Comparison of ENCODE assay signal across 8 cellular contexts in genomic region chr5:95846554-95847260, GRCh38. TPM values are rescaled to one million over a fixed set of nuclear protein-coding genes. Genes with fewer than 3 reads are reported as not detected.
DNase-seq lines count a peak whose midpoint lies in the region; ATAC-seq and TF ChIP-seq lines count a peak whose summit lies in the region.

No MANE protein-coding gene starts in this region.

- CTCF ChIA-PET in PC-3 (lab: Charles Lee): no interaction called here

- H3K9ac ChIP-seq in PC-3 (ENCODE audit: low read length): no peak overlapping the region

- peak; percentile 60 for ATAC-seq in GM19452 (IDR thresholded peaks at IDR 0.05; ENCODE audit: unreplicated experiment)
- ATAC-seq in PC-3: peak; percentile 80
- ATAC-seq in naive thymus-derived CD8-positive, alpha-beta T cell: peak; percentile 68 to 73

- H3K4me3 Mint-ChIP-seq in naive thymus-derived CD8-positive, alpha-beta T cell: no peak overlapping the region

- TF ChIP-seq POLR2A in tibial nerve (IDR thresholded peaks at IDR 0.05): no peak

- peak; percentile 50 for DNase-seq in COR-L47 (lab: John Stamatoyannopoulos, UW)
- DNase-seq in HL-60 (ENCODE audit: low read depth in 1 of 2, low spot score in 1 of 2): peak in 1 of 2 experiments; percentile 43
- DNase-seq in PC-3: peak; percentile 76
- DNase-seq in activated T-cell treated with anti-CD3 and anti-CD28 coated beads for 4 hours: peak; percentile 59
- no peak for DNase-seq in epithelial cell of proximal tubule (ENCODE audit: low read depth)
- peak; percentile 38 to 82 (median 68) for DNase-seq in naive thymus-derived CD8-positive, alpha-beta T cell
- peak; percentile 52 to 75 for DNase-seq in tibial nerve (ENCODE audit: low spot score in 2 of 2)

- peak overlapping the region in 1 of 10 donors; percentile 33 for H3K27ac Mint-ChIP-seq in naive thymus-derived CD8-positive, alpha-beta T cell

- no peaks in the 10 kb centered on the region for H3K79me2 ChIP-seq in PC-3 (ENCODE audit: low read length)

- peaks cover 9 to 22% (median 14%) of the 10 kb centered on the region in 4 donors for H3K4me1 Mint-ChIP-seq in naive thymus-derived CD8-positive, alpha-beta T cell

- peak in 1 of 2 donors; percentile 65 for TF ChIP-seq EP300 in tibial nerve (IDR thresholded peaks at IDR 0.05)

- H3K27ac ChIP-seq in HL-60 (replicated peaks) (no peak overlapping the region), PC-3 (ENCODE audit: low read length) (no peak overlapping the region), tibial nerve (peak overlapping the region in 1 of 4 donors; percentile 39)

- no peaks in the 10 kb centered on the region for H3K9me3 ChIP-seq in PC-3 (ENCODE audit: low read length)
- no peaks in the 10 kb centered on the region for H3K9me3 ChIP-seq in tibial nerve

- H3K27me3 Mint-ChIP-seq in naive thymus-derived CD8-positive, alpha-beta T cell: no peaks in the 10 kb centered on the region

- H3K4me3 ChIP-seq in HL-60 (replicated peaks; ENCODE audit: insufficient read depth, low read length) (no peak overlapping the region), PC-3 (ENCODE audit: low read length) (no peak overlapping the region), epithelial cell of proximal tubule (ENCODE audit: low read depth, low read length) (no peak overlapping the region), tibial nerve (no peak overlapping the region)

- no peaks in the 10 kb centered on the region for H3K36me3 Mint-ChIP-seq in naive thymus-derived CD8-positive, alpha-beta T cell

- H3K9me3 Mint-ChIP-seq in naive thymus-derived CD8-positive, alpha-beta T cell: no peaks in the 10 kb centered on the region

- H3F3A ChIP-seq in PC-3 (ENCODE audit: low read length, unreplicated experiment): no peaks in the 10 kb centered on the region

- TF ChIP-seq CTCF in HL-60 (IDR thresholded peaks at IDR 0.05; ENCODE audit: insufficient read depth, low read length): peak; percentile 51
- TF ChIP-seq CTCF in PC-3 (conservative IDR thresholded peaks at IDR 0.05; ENCODE audit: low read depth, low read length): peak; percentile 87
- TF ChIP-seq CTCF in epithelial cell of proximal tubule (conservative IDR thresholded peaks at IDR 0.05; ENCODE audit: low read depth, low read length): peak; percentile 95
- peak; percentile 88 to 94 (median 92) for TF ChIP-seq CTCF in tibial nerve (IDR thresholded peaks at IDR 0.05)

- intact Hi-C loops in PC-3 (cut with micrococcal nuclease): loop anchor here (1.0 to 10.0 kb wide), 5 partner anchors 23 to 562 kb away; partner anchors contain the start of gene MCTP1

- H3K4me1 ChIP-seq in PC-3 (ENCODE audit: insufficient read depth, low read length) (peaks cover 7% of the 10 kb centered on the region; the same call in 1 of the 2 replicates), tibial nerve (peaks cover 0 to 25% (median 7%) of the 10 kb centered on the region in 4 donors)

- WGBS in tibial nerve, 2 donors: 73 to 81% methylated on average over 7 of the region's 7 CpGs

- no peaks in the 10 kb centered on the region for H4K20me1 ChIP-seq in PC-3 (ENCODE audit: low read length)

- H3K27me3 ChIP-seq in HL-60 (ENCODE audit: insufficient read depth, poor library complexity, severe bottlenecking): no peaks in the 10 kb centered on the region
- H3K27me3 ChIP-seq in PC-3 (ENCODE audit: low read length): no peaks in the 10 kb centered on the region
- no peaks in the 10 kb centered on the region for H3K27me3 ChIP-seq in tibial nerve

- H2AFZ ChIP-seq in PC-3 (ENCODE audit: low read length): no peak overlapping the region

- H3K36me3 ChIP-seq in PC-3 (ENCODE audit: low read depth, low read length) (no peaks in the 10 kb centered on the region), tibial nerve (no peaks in the 10 kb centered on the region)

- BruUV-seq in PC-3 (replicated peaks; lab: Mats Ljungman, UMichigan): no TSS peak

- POLR2A ChIA-PET in PC-3 (lab: Charles Lee; ENCODE audit: unreplicated experiment): no interaction called here
- POLR2A ChIA-PET in naive thymus-derived CD8-positive, alpha-beta T cell (lab: Charles Lee): interaction anchor here (1.1 to 1.2 kb wide), 3 partner anchors 12 to 66 kb away, joined by 3 to 5 read pairs (median 4); no protein-coding TSS in a partner anchor

- no peaks in the 10 kb centered on the region for H3K9me2 ChIP-seq in PC-3 (replicated peaks; ENCODE audit: low read length)

- no peak overlapping the region for H3K4me2 ChIP-seq in PC-3 (ENCODE audit: low read length)

RNA-seq across cellular contexts. Expression of gene GLRX, which starts 24.2 kb away (rescaled TPM):
- total RNA-seq in PC-3 (2014; rRNA removed): 24.6 and 27.4 TPM in 2 replicates
- total RNA-seq in epithelial cell of proximal tubule: 147 and 181 TPM in 2 replicates
- 100 to 1,000 TPM; 110 to 111 TPM for total RNA-seq in naive thymus-derived CD8-positive, alpha-beta T cell
- 100 to 1,000 TPM; 133 to 232 (median 148) TPM for polyA plus RNA-seq in naive thymus-derived CD8-positive, alpha-beta T cell
- total RNA-seq in tibial nerve: 10 to 100 TPM; 15.3 to 72.0 (median 40.4) TPM
